24 cellular contexts compared by ENCODE assay signal in genomic region chr20:40336530-40336929, GRCh38.
"Had no signal": no experiment of that assay in that cellular context is flagged by ENCODE, and none has a peak within 500 bp of the region (broad histone marks: within the 10 kb centered on the region; RNA-seq: fewer than 3 reads in every experiment).

No MANE protein-coding gene starts in this region.

- H3K4me1 ChIP-seq: prostate gland had no signal

- DNase-seq: effector CD8-positive, alpha-beta T cell; esophagus squamous epithelium; foreskin melanocyte; glutamatergic neuron; heart right ventricle; hippocampal formation; left cardiac atrium; left lung; mesenchymal stem cell; midbrain; naive thymus-derived CD8-positive, alpha-beta T cell; nephron progenitor cell; nucleus accumbens; right cardiac atrium; small intestine; stimulated activated CD4-positive, alpha-beta T cell treated with anti-CD3 and anti-CD28 coated beads, Interleukin-12 subunit alpha, Interleukin-12 subunit beta, amount 100 ng/mL, for 4 hours; stimulated activated CD4-positive, alpha-beta T cell treated with anti-CD3 and anti-CD28 coated beads, Interleukin-1b, Interleukin-23, amount 100 ng/mL, for 48 hours; stimulated activated CD4-positive, alpha-beta T cell treated with anti-CD3 and anti-CD28 coated beads, Interleukin-4, amount 100 ng/mL, for 1 hour; stimulated activated CD8-positive, alpha-beta memory T cell treated with anti-CD3 and anti-CD28 coated beads, Interleukin-4, amount 100 ng/mL, for 48 hours; stimulated activated naive CD4-positive, alpha-beta T cell; stimulated activated naive CD8-positive, alpha-beta T cell treated with anti-CD3 and anti-CD28 coated beads, Interleukin-15, amount 100 ng/mL, for 72 hours; thyroid gland; trophoblast cell had no signal

- H3K36me3 ChIP-seq: esophagus squamous epithelium, heart right ventricle, left lung, prostate gland, thyroid gland had no signal

- H3K9me3 ChIP-seq: esophagus squamous epithelium, heart right ventricle, left lung, prostate gland, thyroid gland had no signal

- H3K4me3 ChIP-seq: esophagus squamous epithelium, heart right ventricle, left lung, prostate gland, thyroid gland had no signal

- H3K27ac ChIP-seq: esophagus squamous epithelium, heart right ventricle, left lung, prostate gland, thyroid gland had no signal

- H3K27me3 ChIP-seq: esophagus squamous epithelium, left lung, thyroid gland had no signal

- ATAC-seq: heart right ventricle; naive thymus-derived CD8-positive, alpha-beta T cell; stimulated activated naive CD8-positive, alpha-beta T cell treated with anti-CD3 and anti-CD28 coated beads, Interleukin-15, amount 100 ng/mL, for 72 hours had no signal
